ENCODE assay signal across 11 cellular contexts in genomic region chr4:173243917-173244658, GRCh38.
DNase-seq lines count a peak whose midpoint lies in the region; ATAC-seq and TF ChIP-seq lines count a peak whose summit lies in the region.
"Had no signal": no experiment of that assay in that cellular context is flagged by ENCODE, and none has a peak within 500 bp of the region (broad histone marks: within the 10 kb centered on the region; RNA-seq: fewer than 3 reads in every experiment).

No MANE protein-coding gene starts in this region.

- peaks cover 4% of the 10 kb centered on the region; the same call in 1 of the 2 replicates for H3F3A ChIP-seq in PC-9 (ENCODE audit: insufficient read depth, low read depth)

- H3K27ac ChIP-seq in OCI-LY7 (ENCODE audit: low read depth, low read length, poor library complexity, severe bottlenecking) (no peak overlapping the region), PC-9 (no peak overlapping the region)
- H3K27ac ChIP-seq: right lobe of liver, thoracic aorta had no signal

- peak; percentile 82 for ATAC-seq in GM18502 (IDR thresholded peaks at IDR 0.05; ENCODE audit: poor library complexity, unreplicated experiment)
- ATAC-seq in GM21423 (IDR thresholded peaks at IDR 0.05; ENCODE audit: unreplicated experiment) = peak; percentile 73
- ATAC-seq in HG03159 (IDR thresholded peaks at IDR 0.05; ENCODE audit: unreplicated experiment) = peak; percentile 67
- ATAC-seq in SK-N-SH treated with all-trans-retinoic acid at 6 μM for 48 hours = no peak
- ATAC-seq: right lobe of liver had no signal

- H3K4me2 ChIP-seq in OCI-LY7 (ENCODE audit: low read length) (peak overlapping the region; percentile 10; the same call in 1 of the 2 replicates), PC-9 (no peak overlapping the region)

- TF ChIP-seq CTCF in OCI-LY7 (conservative IDR thresholded peaks at IDR 0.05; ENCODE audit: low read length) (no peak), GM13976 (IDR thresholded peaks at IDR 0.05; ENCODE audit: borderline replicate concordance, control extremely low read depth, extremely low read depth, insufficient read depth, missing control alignments) (no peak), PC-9 (conservative IDR thresholded peaks at IDR 0.05) (no peak)

- H3K4me1 ChIP-seq in OCI-LY7 (ENCODE audit: insufficient read depth, low read length, poor library complexity, severe bottlenecking) (peaks cover 39% of the 10 kb centered on the region), PC-9 (replicated peaks; ENCODE audit: insufficient read depth) (peaks cover 10% of the 10 kb centered on the region)
- H3K4me1 ChIP-seq: right lobe of liver had no signal

- no peak overlapping the region for H2AFZ ChIP-seq in OCI-LY7 (ENCODE audit: low read length)
- H2AFZ ChIP-seq in PC-9 = no peak overlapping the region

- H3K9me3 ChIP-seq in OCI-LY7 (ENCODE audit: low read length) = no peaks in the 10 kb centered on the region
- no peaks in the 10 kb centered on the region for H3K9me3 ChIP-seq in PC-9 (ENCODE audit: insufficient read depth, low read depth)
- H3K9me3 ChIP-seq: right lobe of liver, thoracic aorta had no signal

- DNase-seq in OCI-LY7 (ENCODE audit: low spot score) = no peak
- no peak for DNase-seq in activated CD4-positive, alpha-beta T cell treated with anti-CD3 and anti-CD28 coated beads, Interleukin-2, amount 50 U/mL, for 48 hours
- no peak for DNase-seq in GM13976 (ENCODE audit: low spot score)
- DNase-seq in PC-9 = no peak
- DNase-seq: activated CD8-positive, alpha-beta memory T cell treated with anti-CD3 and anti-CD28 coated beads for 24 hours; right lobe of liver had no signal

- no peaks in the 10 kb centered on the region for H3K9me2 ChIP-seq in OCI-LY7 (ENCODE audit: insufficient read depth, low read length)
- no peaks in the 10 kb centered on the region for H3K9me2 ChIP-seq in PC-9 (ENCODE audit: insufficient read depth)

- BruUV-seq in OCI-LY7 (replicated peaks; lab: Mats Ljungman, UMichigan) (no TSS peak), PC-9 (replicated peaks; lab: Mats Ljungman, UMichigan) (no TSS peak)

- no peaks in the 10 kb centered on the region for H3K27me3 ChIP-seq in PC-9 (ENCODE audit: insufficient read depth, low read depth)
- H3K27me3 ChIP-seq: right lobe of liver had no signal

- in situ Hi-C loops in GM13976 (cut with MboI; ENCODE audit: low sequenced_read_pairs, unreplicated experiment) = no loop called here

- H3K36me3 ChIP-seq in OCI-LY7 (ENCODE audit: insufficient read depth, low read length) (peaks cover 12% of the 10 kb centered on the region), PC-9 (ENCODE audit: low read depth) (no peaks in the 10 kb centered on the region)
- H3K36me3 ChIP-seq: right lobe of liver, thoracic aorta had no signal

- POLR2A ChIA-PET in OCI-LY7 (lab: Charles Lee) (interaction anchor here (0.6 kb wide), 1 partner anchor 341 kb away, joined by 3 read pairs; no protein-coding TSS in a partner anchor), PC-9 (lab: Charles Lee; ENCODE audit: unreplicated experiment) (no interaction called here)

- H3K4me3 ChIP-seq in OCI-LY7 (ENCODE audit: low read depth, low read length, poor library complexity, severe bottlenecking) (no peak overlapping the region), PC-9 (no peak overlapping the region)
- H3K4me3 ChIP-seq: right lobe of liver, thoracic aorta had no signal

- H4K20me1 ChIP-seq in OCI-LY7 (ENCODE audit: insufficient read depth, low read length) = no peaks in the 10 kb centered on the region
- H4K20me1 ChIP-seq in PC-9 (ENCODE audit: insufficient read depth) = no peaks in the 10 kb centered on the region

- intact Hi-C loops in OCI-LY7 (cut with micrococcal nuclease; ENCODE audit: unreplicated experiment) = no loop called here
- intact Hi-C loops in PC-9 (cut with micrococcal nuclease; ENCODE audit: unreplicated experiment) = no loop called here

- H3K79me2 ChIP-seq in OCI-LY7 (ENCODE audit: insufficient read depth, low read depth, low read length) (peaks cover 15% of the 10 kb centered on the region; the same call in 1 of the 2 replicates), PC-9 (ENCODE audit: low read depth) (peaks cover 1% of the 10 kb centered on the region; the same call in 1 of the 2 replicates)

- CTCF ChIA-PET in OCI-LY7 (lab: Charles Lee; ENCODE audit: unreplicated experiment) = no interaction called here
- CTCF ChIA-PET in PC-9 (lab: Charles Lee) = no interaction called here

TF ChIP-seq in SK-N-SH treated with all-trans-retinoic acid at 6 μM for 48 hours, 23 proteins besides CTCF, POLR2A, EP300 and RAD21:
- TF ChIP-seq TSHZ2 (CRISPR knock-in tag; IDR thresholded peaks at IDR 0.05) = no peak
- TF ChIP-seq ZFP3 (CRISPR knock-in tag; IDR thresholded peaks at IDR 0.05) = no peak
- no peak for TF ChIP-seq ESRRG (CRISPR knock-in tag; IDR thresholded peaks at IDR 0.05)
- no peak for TF ChIP-seq SNAI2 (CRISPR knock-in tag; IDR thresholded peaks at IDR 0.05)
- TF ChIP-seq ZC3H10 (CRISPR knock-in tag; IDR thresholded peaks at IDR 0.05) = no peak
- no peak for TF ChIP-seq POU6F1 (CRISPR knock-in tag; IDR thresholded peaks at IDR 0.05; ENCODE audit: borderline replicate concordance, low read depth)
- TF ChIP-seq BACH2 (CRISPR knock-in tag; IDR thresholded peaks at IDR 0.05; ENCODE audit: borderline replicate concordance) = no peak
TF ChIP-seq in SK-N-SH treated with all-trans-retinoic acid at 6 μM for 48 hours: peak in this region for 0.
